Comparison of ENCODE assay signal across 40 cellular contexts in the genomic region with DNA sequence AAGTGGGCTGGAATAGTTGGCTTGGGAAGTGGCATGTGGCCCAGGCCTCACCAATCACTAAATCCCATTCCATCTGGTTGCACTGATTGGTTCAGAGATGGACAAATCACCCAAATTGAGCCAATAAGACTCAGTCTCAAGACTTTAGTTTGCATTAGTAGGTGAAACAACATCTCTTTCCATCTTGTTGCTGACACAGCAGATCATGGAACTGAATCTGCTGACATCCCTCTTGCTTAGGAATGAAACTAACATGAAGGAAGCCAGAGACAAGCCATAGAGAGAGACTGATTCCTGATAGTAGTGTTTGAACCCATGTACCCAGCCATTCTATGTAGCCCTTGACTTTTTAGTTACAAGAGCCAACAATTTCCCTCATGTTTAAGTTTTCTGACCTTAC.
"Had no signal": no experiment of that assay in that cellular context is flagged by ENCODE, and none has a peak within 500 bp of the region (broad histone marks: within the 10 kb centered on the region; RNA-seq: fewer than 3 reads in every experiment).

No MANE protein-coding gene starts in this region.

- DNase-seq: activated effector memory CD4-positive, alpha-beta T cell treated with anti-CD3 and anti-CD28 coated beads, Interleukin-2, amount 50 U/mL, for 16 hours; activated effector memory CD4-positive, alpha-beta T cell treated with Interleukin-2 at 50 U/mL for 16 hours; activated gamma-delta T cell; activated gamma-delta T cell treated with Interleukin-2 at 50 U/mL for 16 hours; activated naive CD4-positive, alpha-beta T cell; activated naive CD4-positive, alpha-beta T cell treated with anti-CD3 and anti-CD28 coated beads for 36 hours; activated naive CD4-positive, alpha-beta T cell treated with anti-CD3 and anti-CD28 coated beads, Interleukin-2, amount 10 ng/mL, durations not matched to agents 7 days and 5 days; activated naive CD4-positive, alpha-beta T cell treated with anti-CD3 and anti-CD28 coated beads, Interleukin-2, amount 50 U/mL, for 16 hours; activated naive CD4-positive, alpha-beta T cell treated with Interleukin-2 at 50 U/mL for 16 hours; activated naive CD8-positive, alpha-beta T cell treated with anti-CD3 and anti-CD28 coated beads for 36 hours; activated naive CD8-positive, alpha-beta T cell treated with anti-CD3 and anti-CD28 coated beads, Interleukin-2, amount 10 ng/mL, durations not matched to agents 7 days and 5 days; activated naive CD8-positive, alpha-beta T cell treated with anti-CD3 and anti-CD28 coated beads, Interleukin-2, amount 50 U/mL, for 24 hours; activated T-cell treated with anti-CD3 and anti-CD28 coated beads, Interleukin-2, amount 50 U/mL, for 1 hour; activated T-cell treated with anti-CD3 and anti-CD28 coated beads, Interleukin-2, amount 50 U/mL, for 24 hours; activated T-cell treated with anti-CD3 and anti-CD28 coated beads, Interleukin-2, amount 50 U/mL, for 4 hours; activated T-cell treated with anti-CD3 and anti-CD28 coated beads, Interleukin-2, amount 50 U/mL, for 48 hours; activated T-cell treated with anti-CD3 and anti-CD28 coated beads, Interleukin-2, amount 50 U/mL, for 72 hours; adrenal gland; amniotic stem cell; amygdala; anterior cingulate cortex; aorta; body of pancreas; brain microvascular endothelial cell; caudate nucleus; central memory CD4-positive, alpha-beta T cell; cerebellar nuclear complex had no signal

- H3K27ac ChIP-seq: adrenal gland, ascending aorta, body of pancreas, brain microvascular endothelial cell, breast epithelium, cardiac muscle cell had no signal

- H3K27ac Mint-ChIP-seq: activated naive CD4-positive, alpha-beta T cell treated with anti-CD3 and anti-CD28 coated beads for 36 hours; activated naive CD4-positive, alpha-beta T cell treated with anti-CD3 and anti-CD28 coated beads, Interleukin-2, amount 10 ng/mL, durations not matched to agents 7 days and 5 days; activated naive CD4-positive, alpha-beta T cell treated with anti-CD3 and anti-CD28 coated beads, Interleukin-2, amount 50 U/mL, for 24 hours; activated naive CD4-positive, alpha-beta T cell treated with anti-CD3 and anti-CD28 coated beads, Interleukin-2, amount 50 U/mL, for 72 hours; activated naive CD8-positive, alpha-beta T cell; activated naive CD8-positive, alpha-beta T cell treated with anti-CD3 and anti-CD28 coated beads for 36 hours; activated naive CD8-positive, alpha-beta T cell treated with anti-CD3 and anti-CD28 coated beads, Interleukin-2, amount 10 ng/mL, durations not matched to agents 7 days and 5 days; activated naive CD8-positive, alpha-beta T cell treated with anti-CD3 and anti-CD28 coated beads, Interleukin-2, amount 50 U/mL, for 24 hours; activated T-cell treated with anti-CD3 and anti-CD28 coated beads, Interleukin-2, amount 50 U/mL, for 24 hours; activated T-cell treated with anti-CD3 and anti-CD28 coated beads, Interleukin-2, amount 50 U/mL, for 72 hours; activated T-helper 1 cell treated with anti-CD3 and anti-CD28 coated beads, Interleukin-12 subunit alpha, Interleukin-12 subunit beta, Interleukin-2, Interleukin-4 antibody, amounts not matched to agents 30 ng/mL and 10 ng/mL and 1 ng/mL, durations not matched to agents 14 hours and 24 hours and 36 hours; activated T-helper 17 cell treated with anti-CD3 and anti-CD28 coated beads, Interleukin-2, amount 50 U/mL, for 72 hours; activated T-helper 2 cell treated with anti-CD3 and anti-CD28 coated beads, Interferon-gamma antibody, Interleukin-2, Interleukin-4, amounts not matched to agents 10 μg/mL and 5 μg/mL and 100 μg/mL, durations not matched to agents 14 hours and 24 hours and 36 hours; brain had no signal

- FAIRE-seq: astrocyte, bronchial epithelial cell had no signal

- H3K4me3 Mint-ChIP-seq: activated naive CD4-positive, alpha-beta T cell treated with anti-CD3 and anti-CD28 coated beads for 36 hours; activated naive CD4-positive, alpha-beta T cell treated with anti-CD3 and anti-CD28 coated beads, Interleukin-2, amount 10 ng/mL, durations not matched to agents 7 days and 5 days; activated naive CD4-positive, alpha-beta T cell treated with anti-CD3 and anti-CD28 coated beads, Interleukin-2, amount 50 U/mL, for 24 hours; activated naive CD8-positive, alpha-beta T cell; activated naive CD8-positive, alpha-beta T cell treated with anti-CD3 and anti-CD28 coated beads for 36 hours; activated naive CD8-positive, alpha-beta T cell treated with anti-CD3 and anti-CD28 coated beads, Interleukin-2, amount 10 ng/mL, durations not matched to agents 7 days and 5 days; activated naive CD8-positive, alpha-beta T cell treated with anti-CD3 and anti-CD28 coated beads, Interleukin-2, amount 50 U/mL, for 24 hours; activated T-cell treated with anti-CD3 and anti-CD28 coated beads, Interleukin-2, amount 50 U/mL, for 24 hours; activated T-cell treated with anti-CD3 and anti-CD28 coated beads, Interleukin-2, amount 50 U/mL, for 4 hours; activated T-cell treated with anti-CD3 and anti-CD28 coated beads, Interleukin-2, amount 50 U/mL, for 72 hours; activated T-helper 1 cell treated with anti-CD3 and anti-CD28 coated beads, Interleukin-12 subunit alpha, Interleukin-12 subunit beta, Interleukin-2, Interleukin-4 antibody, amounts not matched to agents 30 ng/mL and 10 ng/mL and 1 ng/mL, durations not matched to agents 14 hours and 24 hours and 36 hours; activated T-helper 17 cell treated with anti-CD3 and anti-CD28 coated beads, Interleukin-2, amount 50 U/mL, for 72 hours; brain; central memory CD8-positive, alpha-beta T cell had no signal

- H3K4me3 ChIP-seq: adrenal gland, ascending aorta, body of pancreas, breast epithelium, cardiac muscle cell had no signal

- ATAC-seq: activated naive CD4-positive, alpha-beta T cell treated with anti-CD3 and anti-CD28 coated beads, Interleukin-2, amount 50 U/mL, for 72 hours; activated naive CD8-positive, alpha-beta T cell treated with anti-CD3 and anti-CD28 coated beads, Interleukin-2, amount 50 U/mL, for 24 hours; activated T-cell treated with anti-CD3 and anti-CD28 coated beads, Interleukin-2, amount 50 U/mL, for 4 hours; activated T-cell treated with anti-CD3 and anti-CD28 coated beads, Interleukin-2, amount 50 U/mL, for 72 hours; activated T-helper 17 cell treated with anti-CD3 and anti-CD28 coated beads, Interleukin-2, amount 50 U/mL, for 72 hours; body of pancreas had no signal

- H3K27me3 Mint-ChIP-seq: activated naive CD4-positive, alpha-beta T cell treated with anti-CD3 and anti-CD28 coated beads, Interleukin-2, amount 10 ng/mL, durations not matched to agents 7 days and 5 days; activated naive CD4-positive, alpha-beta T cell treated with anti-CD3 and anti-CD28 coated beads, Interleukin-2, amount 50 U/mL, for 24 hours; activated naive CD8-positive, alpha-beta T cell; activated naive CD8-positive, alpha-beta T cell treated with anti-CD3 and anti-CD28 coated beads for 36 hours; activated naive CD8-positive, alpha-beta T cell treated with anti-CD3 and anti-CD28 coated beads, Interleukin-2, amount 10 ng/mL, durations not matched to agents 7 days and 5 days; activated naive CD8-positive, alpha-beta T cell treated with anti-CD3 and anti-CD28 coated beads, Interleukin-2, amount 50 U/mL, for 24 hours; activated T-cell treated with anti-CD3 and anti-CD28 coated beads, Interleukin-2, amount 50 U/mL, for 24 hours; activated T-helper 17 cell treated with anti-CD3 and anti-CD28 coated beads, Interleukin-2, amount 50 U/mL, for 72 hours had no signal

- H3K9me3 Mint-ChIP-seq: central memory CD8-positive, alpha-beta T cell had no signal

- H3K4me1 Mint-ChIP-seq: activated naive CD4-positive, alpha-beta T cell treated with anti-CD3 and anti-CD28 coated beads, Interleukin-2, amount 10 ng/mL, durations not matched to agents 7 days and 5 days; activated naive CD4-positive, alpha-beta T cell treated with anti-CD3 and anti-CD28 coated beads, Interleukin-2, amount 50 U/mL, for 24 hours; activated naive CD8-positive, alpha-beta T cell treated with anti-CD3 and anti-CD28 coated beads for 36 hours; activated naive CD8-positive, alpha-beta T cell treated with anti-CD3 and anti-CD28 coated beads, Interleukin-2, amount 10 ng/mL, durations not matched to agents 7 days and 5 days; activated naive CD8-positive, alpha-beta T cell treated with anti-CD3 and anti-CD28 coated beads, Interleukin-2, amount 50 U/mL, for 24 hours; activated T-helper 17 cell treated with anti-CD3 and anti-CD28 coated beads, Interleukin-2, amount 50 U/mL, for 72 hours; brain; central memory CD8-positive, alpha-beta T cell had no signal

- H3K4me1 ChIP-seq: adrenal gland, ascending aorta, body of pancreas, breast epithelium had no signal

- H3K9me3 ChIP-seq: adrenal gland, ascending aorta, breast epithelium had no signal

- H3K27me3 ChIP-seq: adrenal gland, ascending aorta, body of pancreas, brain microvascular endothelial cell, cardiac muscle cell had no signal

- H3K36me3 Mint-ChIP-seq: activated naive CD4-positive, alpha-beta T cell treated with anti-CD3 and anti-CD28 coated beads, Interleukin-2, amount 10 ng/mL, durations not matched to agents 7 days and 5 days; activated naive CD4-positive, alpha-beta T cell treated with anti-CD3 and anti-CD28 coated beads, Interleukin-2, amount 50 U/mL, for 24 hours; activated naive CD8-positive, alpha-beta T cell; activated naive CD8-positive, alpha-beta T cell treated with anti-CD3 and anti-CD28 coated beads for 36 hours; activated naive CD8-positive, alpha-beta T cell treated with anti-CD3 and anti-CD28 coated beads, Interleukin-2, amount 10 ng/mL, durations not matched to agents 7 days and 5 days; brain had no signal

- H3K36me3 ChIP-seq: adrenal gland, ascending aorta, brain microvascular endothelial cell, breast epithelium, cardiac muscle cell had no signal
